28 cellular contexts compared by ENCODE assay signal in genomic region chr7:78786055-78786454, GRCh38.
"Had no signal": no experiment of that assay in that cellular context is flagged by ENCODE, and none has a peak within 500 bp of the region (broad histone marks: within the 10 kb centered on the region; RNA-seq: fewer than 3 reads in every experiment).

No MANE protein-coding gene starts in this region.

- DNase-seq: activated B cell treated with CpG ODN at 0.5 μM for 24 hours; activated CD4-positive, alpha-beta memory T cell treated with anti-CD3 and anti-CD28 coated beads for 36 hours; activated CD4-positive, alpha-beta T cell treated with anti-CD3 and anti-CD28 coated beads for 4 hours; activated CD4-positive, alpha-beta T cell treated with anti-CD3 and anti-CD28 coated beads, Interleukin-2, amount 10 ng/mL, durations not matched to agents 24 days and 14 days; activated CD4-positive, alpha-beta T cell treated with anti-CD3 and anti-CD28 coated beads, Interleukin-2, amount 50 U/mL, for 1 hour; activated CD4-positive, alpha-beta T cell treated with anti-CD3 and anti-CD28 coated beads, Interleukin-2, amount 50 U/mL, for 4 hours; activated CD4-positive, CD25-positive, alpha-beta regulatory T cell treated with anti-CD3 and anti-CD28 coated beads, Interleukin-2, amount 50 U/mL, for 72 hours; activated CD8-positive, alpha-beta memory T cell treated with anti-CD3 and anti-CD28 coated beads, Interleukin-2, amount 50 U/mL, for 4 hours; activated CD8-positive, alpha-beta T cell treated with anti-CD3 and anti-CD28 coated beads for 36 hours; activated effector memory CD4-positive, alpha-beta T cell treated with anti-CD3 and anti-CD28 coated beads, Interleukin-2, amount 50 U/mL, for 16 hours; activated gamma-delta T cell treated with Interleukin-2 at 50 U/mL for 16 hours; activated naive CD4-positive, alpha-beta T cell; activated naive CD4-positive, alpha-beta T cell treated with anti-CD3 and anti-CD28 coated beads for 36 hours; activated naive CD4-positive, alpha-beta T cell treated with anti-CD3 and anti-CD28 coated beads, Interleukin-2, amount 50 U/mL, for 16 hours; activated naive CD8-positive, alpha-beta T cell treated with anti-CD3 and anti-CD28 coated beads for 36 hours; activated T-cell treated with anti-CD3 and anti-CD28 coated beads for 4 hours; activated T-cell treated with anti-CD3 and anti-CD28 coated beads, Interleukin-2, amount 50 U/mL, for 1 hour; activated T-cell treated with anti-CD3 and anti-CD28 coated beads, Interleukin-2, amount 50 U/mL, for 4 hours; activated T-cell treated with anti-CD3 and anti-CD28 coated beads, Interleukin-2, amount 50 U/mL, for 72 hours; adrenal gland; amniotic stem cell; aorta; body of pancreas; brain microvascular endothelial cell; central memory CD4-positive, alpha-beta T cell; T-helper 1 cell; T-helper 2 cell; T-helper 9 cell had no signal
